In the genomic region with DNA sequence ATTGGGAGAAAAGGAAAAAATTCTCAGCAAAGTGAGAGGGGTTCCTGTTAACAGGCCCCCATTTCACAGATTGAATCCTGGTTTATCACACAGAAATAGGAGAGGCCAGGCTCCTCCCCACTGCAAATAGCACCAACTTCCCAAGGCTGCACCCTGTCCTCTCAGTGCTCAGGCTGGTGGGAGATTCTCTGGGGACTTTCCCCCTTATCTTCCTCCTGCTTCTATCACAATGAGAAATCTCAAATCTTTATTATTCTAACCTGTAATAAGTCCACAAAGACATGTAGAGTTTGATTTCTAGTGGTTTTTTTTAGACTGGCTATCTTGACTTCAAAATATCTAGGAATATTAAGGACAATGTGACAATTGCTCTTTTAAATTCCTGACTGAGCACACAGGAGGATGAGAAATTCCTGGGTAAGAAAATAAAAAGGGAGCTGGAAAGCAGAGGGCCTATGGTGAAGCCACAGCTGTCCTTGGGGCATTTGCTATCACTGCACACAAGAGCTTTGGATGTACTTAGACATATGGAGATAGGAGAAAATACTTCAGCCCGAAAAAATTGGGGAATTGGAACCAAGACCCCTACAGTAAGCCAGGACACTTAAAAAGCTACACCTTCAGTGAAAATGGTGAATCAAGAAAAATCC, we compare ENCODE assay signal across 31 cellular contexts.
DNase-seq lines count a peak whose midpoint lies in the region; ATAC-seq and TF ChIP-seq lines count a peak whose summit lies in the region.
"Had no signal": no experiment of that assay in that cellular context is flagged by ENCODE, and none has a peak within 500 bp of the region (broad histone marks: within the 10 kb centered on the region; RNA-seq: fewer than 3 reads in every experiment).

No MANE protein-coding gene starts in this region.

- H3K4me1 Mint-ChIP-seq in GM23338 (peaks cover 39% of the 10 kb centered on the region), natural killer cell (peaks cover 35 to 46% of the 10 kb centered on the region in 2 donors)
- peaks cover 29% of the 10 kb centered on the region for H3K4me1 Mint-ChIP-seq in activated T-helper 17 cell treated with anti-CD3 and anti-CD28 coated beads, Interleukin-2, amount 50 U/mL, for 72 hours

- no peaks in the 10 kb centered on the region for H3K79me2 ChIP-seq in ACC112 (ENCODE audit: control insufficient read depth, insufficient read depth, low read length, unreplicated experiment)
- H3K79me2 ChIP-seq in GM23338 (replicated peaks; ENCODE audit: insufficient read depth): no peaks in the 10 kb centered on the region

- no peaks in the 10 kb centered on the region for H3F3A ChIP-seq in GM23338 (replicated peaks; ENCODE audit: low read depth)

- H2AFZ ChIP-seq in ACC112 (ENCODE audit: low read length, unreplicated experiment): peak overlapping the region; percentile 47
- no peak overlapping the region for H2AFZ ChIP-seq in GM23338

- H3K36me3 Mint-ChIP-seq in GM23338 (ENCODE audit: low read depth): no peaks in the 10 kb centered on the region
- H3K36me3 Mint-ChIP-seq in activated T-helper 17 cell treated with anti-CD3 and anti-CD28 coated beads, Interleukin-2, amount 50 U/mL, for 72 hours (ENCODE audit: low read depth): no peaks in the 10 kb centered on the region
- H3K36me3 Mint-ChIP-seq in natural killer cell: no peaks in the 10 kb centered on the region
- H3K36me3 Mint-ChIP-seq: activated naive CD8-positive, alpha-beta T cell treated with anti-CD3 and anti-CD28 coated beads for 36 hours; type B pancreatic cell had no signal

- TF ChIP-seq POLR2A in gastrocnemius medialis (IDR thresholded peaks at IDR 0.05): no peak

- H3K9me3 ChIP-seq in gastrocnemius medialis: no peaks in the 10 kb centered on the region
- H3K9me3 ChIP-seq: esophagus squamous epithelium had no signal

- H3K4me1 ChIP-seq in ACC112 (ENCODE audit: control insufficient read depth, insufficient read depth, low read length, unreplicated experiment) (peaks cover 73% of the 10 kb centered on the region), GM23338 (ENCODE audit: insufficient read depth) (peaks cover 19% of the 10 kb centered on the region), gastrocnemius medialis (peaks cover 7 to 18% of the 10 kb centered on the region in 2 donors)

- H3K4me2 ChIP-seq in GM23338: no peak overlapping the region

- in situ Hi-C loops in gastrocnemius medialis (cut with MboI; ENCODE audit: low sequenced_read_pairs in 4 of 4): no loop called here

- H3K27ac Mint-ChIP-seq in GM23338 (peak overlapping the region; percentile 15; the same call in 1 of the 2 replicates), natural killer cell (peak overlapping the region; percentile 0 to 89)
- no peak overlapping the region for H3K27ac Mint-ChIP-seq in activated T-helper 17 cell treated with anti-CD3 and anti-CD28 coated beads, Interleukin-2, amount 50 U/mL, for 72 hours
- H3K27ac Mint-ChIP-seq: activated naive CD8-positive, alpha-beta T cell treated with anti-CD3 and anti-CD28 coated beads for 36 hours; activated T-helper 2 cell treated with anti-CD3 and anti-CD28 coated beads, Interferon-gamma antibody, Interleukin-2, Interleukin-4, amounts not matched to agents 10 μg/mL and 5 μg/mL and 100 μg/mL, durations not matched to agents 14 hours and 24 hours and 36 hours; dendritic cell treated with granulocyte-macrophage colony-stimulating factor and Interleukin-4, amounts not matched to agents 40 ng/mL and 50 ng/mL, for 4 days; type B pancreatic cell had no signal

- no peaks in the 10 kb centered on the region for H3K36me3 ChIP-seq in ACC112 (ENCODE audit: insufficient read depth, low read length)
- H3K36me3 ChIP-seq in GM23338 (ENCODE audit: insufficient read depth): no peaks in the 10 kb centered on the region
- H3K36me3 ChIP-seq in gastrocnemius medialis: no peaks in the 10 kb centered on the region
- H3K36me3 ChIP-seq: esophagus squamous epithelium had no signal

- ATAC-seq in GM23338 (peak; percentile 36; the same call in 2 of the 3 replicates), natural killer cell (no peak), gastrocnemius medialis (no peak), GM19463 (IDR thresholded peaks at IDR 0.05; ENCODE audit: unreplicated experiment) (no peak)
- ATAC-seq in activated T-helper 17 cell treated with anti-CD3 and anti-CD28 coated beads, Interleukin-2, amount 50 U/mL, for 72 hours (replicated peaks): no peak
- ATAC-seq: activated CD4-positive, CD25-positive, alpha-beta regulatory T cell treated with anti-CD3 and anti-CD28 coated beads, Interleukin-2, amount 50 U/mL, for 24 hours had no signal

- H3K9me3 Mint-ChIP-seq in GM23338: no peaks in the 10 kb centered on the region
- no peaks in the 10 kb centered on the region for H3K9me3 Mint-ChIP-seq in activated T-helper 17 cell treated with anti-CD3 and anti-CD28 coated beads, Interleukin-2, amount 50 U/mL, for 72 hours
- no peaks in the 10 kb centered on the region for H3K9me3 Mint-ChIP-seq in natural killer cell
- H3K9me3 Mint-ChIP-seq: activated T-helper 2 cell treated with anti-CD3 and anti-CD28 coated beads, Interferon-gamma antibody, Interleukin-2, Interleukin-4, amounts not matched to agents 10 μg/mL and 5 μg/mL and 100 μg/mL, durations not matched to agents 14 hours and 24 hours and 36 hours; dendritic cell treated with granulocyte-macrophage colony-stimulating factor and Interleukin-4, amounts not matched to agents 40 ng/mL and 50 ng/mL, for 4 days had no signal

- H3K27me3 Mint-ChIP-seq in GM23338 (ENCODE audit: insufficient read depth, low read depth, poor library complexity) (peaks cover 3% of the 10 kb centered on the region), natural killer cell (ENCODE audit: low read depth in 2 of 2) (no peaks in the 10 kb centered on the region)
- H3K27me3 Mint-ChIP-seq in activated T-helper 17 cell treated with anti-CD3 and anti-CD28 coated beads, Interleukin-2, amount 50 U/mL, for 72 hours: no peaks in the 10 kb centered on the region
- H3K27me3 Mint-ChIP-seq: activated naive CD8-positive, alpha-beta T cell treated with anti-CD3 and anti-CD28 coated beads for 36 hours; dendritic cell treated with granulocyte-macrophage colony-stimulating factor and Interleukin-4, amounts not matched to agents 40 ng/mL and 50 ng/mL, for 4 days; type B pancreatic cell had no signal

- no peak overlapping the region for H3K4me3 Mint-ChIP-seq in GM23338
- H3K4me3 Mint-ChIP-seq in activated T-helper 17 cell treated with anti-CD3 and anti-CD28 coated beads, Interleukin-2, amount 50 U/mL, for 72 hours: peak overlapping the region; percentile 36
- H3K4me3 Mint-ChIP-seq in natural killer cell: no peak overlapping the region
- H3K4me3 Mint-ChIP-seq: activated naive CD8-positive, alpha-beta T cell treated with anti-CD3 and anti-CD28 coated beads for 36 hours; dendritic cell treated with granulocyte-macrophage colony-stimulating factor and Interleukin-4, amounts not matched to agents 40 ng/mL and 50 ng/mL, for 4 days; type B pancreatic cell had no signal

- H3K9me2 ChIP-seq in GM23338 (ENCODE audit: insufficient read depth): no peaks in the 10 kb centered on the region

- no peaks in the 10 kb centered on the region for H3K27me3 ChIP-seq in ACC112 (ENCODE audit: insufficient read depth, low read length)
- H3K27me3 ChIP-seq in GM23338 (ENCODE audit: insufficient read depth): no peaks in the 10 kb centered on the region
- no peaks in the 10 kb centered on the region for H3K27me3 ChIP-seq in gastrocnemius medialis
- H3K27me3 ChIP-seq: esophagus squamous epithelium had no signal

- H4K20me1 ChIP-seq in GM23338 (replicated peaks; ENCODE audit: insufficient read depth): no peaks in the 10 kb centered on the region

- H3K4me3 ChIP-seq in ACC112 (ENCODE audit: low read depth, low read length) (no peak overlapping the region), GM23338 (no peak overlapping the region), gastrocnemius medialis (no peak overlapping the region)
- H3K4me3 ChIP-seq: esophagus squamous epithelium had no signal

- intact Hi-C loops in natural killer cell (cut with micrococcal nuclease) (loop anchor here (10.0 kb wide), 1 partner anchor 340 kb away; no protein-coding TSS in a partner anchor), gastrocnemius medialis (cut with DNase I; ENCODE audit: low total_unique reads) (no loop called here)

- no peak for DNase-seq in GM23338 (ENCODE audit: low spot score)
- no peak for DNase-seq in natural killer cell
- no peak for DNase-seq in iPS-NIHi7 (ENCODE audit: extremely low spot score)
- no peak for DNase-seq in NCI-H2107 (lab: John Stamatoyannopoulos, UW)
- DNase-seq in gastrocnemius medialis: no peak
- DNase-seq: activated CD4-positive, alpha-beta T cell treated with anti-CD3 and anti-CD28 coated beads, Interleukin-2, amount 50 U/mL, for 48 hours; activated CD8-positive, alpha-beta memory T cell treated with anti-CD3 and anti-CD28 coated beads, Interleukin-2, amount 50 U/mL, for 4 hours; activated naive CD8-positive, alpha-beta T cell treated with anti-CD3 and anti-CD28 coated beads for 36 hours; aorta; caudate nucleus; DMS79 treated with DMSO at 0.1 percent for 48 hours; esophagus squamous epithelium; foreskin melanocyte; NCI-H1417 treated with DMSO at 0.1 percent for 48 hours; NCI-H2081 treated with DMSO at 0.1 percent for 48 hours; NCI-H446 treated with DMSO at 0.1 percent for 48 hours; occipital lobe; retina; SHP77; small intestine; stimulated activated CD4-positive, alpha-beta T cell treated with anti-CD3 and anti-CD28 coated beads, Interleukin-1b, Interleukin-23, amount 100 ng/mL, for 48 hours; stimulated activated CD8-positive, alpha-beta memory T cell treated with anti-CD3 and anti-CD28 coated beads, Interleukin-4, amount 100 ng/mL, for 48 hours; T1000 had no signal

- no peak for TF ChIP-seq CTCF in GM23338 (conservative IDR thresholded peaks at IDR 0.05; ENCODE audit: low read depth in 2 of 2)
- no peak for TF ChIP-seq CTCF in natural killer cell (IDR thresholded peaks at IDR 0.05)
- TF ChIP-seq CTCF in gastrocnemius medialis (IDR thresholded peaks at IDR 0.05 in 4 of 5, conservative IDR thresholded peaks at IDR 0.05 in 1 of 5): no peak

- H3K27ac ChIP-seq in ACC112 (ENCODE audit: low read depth, low read length) (no peak overlapping the region), GM23338 (ENCODE audit: low read depth) (no peak overlapping the region), gastrocnemius medialis (no peak overlapping the region)
- H3K27ac ChIP-seq: esophagus squamous epithelium, HL-60 had no signal

TF ChIP-seq in GM23338, 12 proteins besides CTCF, POLR2A, EP300 and RAD21 (continues in another document):
- TF ChIP-seq EZH2phosphoT487 (IDR thresholded peaks at IDR 0.05; ENCODE audit: unreplicated experiment) (no peak), STAT1 (IDR thresholded peaks at IDR 0.05; ENCODE audit: unreplicated experiment) (no peak), ZNF114 (CRISPR knock-in tag; IDR thresholded peaks at IDR 0.05) (no peak), ZNF331 (CRISPR knock-in tag; IDR thresholded peaks at IDR 0.05; ENCODE audit: low read depth) (no peak), CREB1 (CRISPR knock-in tag; IDR thresholded peaks at IDR 0.05; ENCODE audit: low read depth) (no peak), JUNB (IDR thresholded peaks at IDR 0.05; ENCODE audit: unreplicated experiment) (no peak)
